ENCODE assay signal across 25 cellular contexts in the genomic region with DNA sequence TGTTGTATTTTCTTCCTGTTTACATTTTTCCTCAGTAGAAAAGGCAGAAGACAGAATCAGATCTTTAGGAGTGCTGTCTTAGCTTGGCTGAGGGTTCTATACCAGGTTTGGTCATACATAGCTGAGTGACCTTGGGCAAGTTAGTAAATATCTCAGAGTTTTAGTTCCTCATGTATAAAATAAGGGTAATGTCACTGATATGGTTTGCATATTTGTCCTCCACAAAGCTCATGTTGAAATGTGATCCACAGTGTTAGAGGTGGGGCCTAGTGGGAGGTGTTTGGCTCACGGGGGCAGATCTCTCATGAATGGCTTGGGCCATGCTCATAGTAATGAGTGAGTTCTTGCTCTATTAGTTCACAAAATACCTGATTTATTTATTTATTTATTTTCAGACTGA. TPM values are rescaled to one million over a fixed set of nuclear protein-coding genes. Genes with fewer than 3 reads are reported as not detected.
"Had no signal": no experiment of that assay in that cellular context is flagged by ENCODE, and none has a peak within 500 bp of the region (broad histone marks: within the 10 kb centered on the region; RNA-seq: fewer than 3 reads in every experiment).

No MANE protein-coding gene starts in this region.

- H3K9me3 ChIP-seq: SJSA1 had no signal

- H3K27ac ChIP-seq: SJSA1, SK-N-MC had no signal

- H3K4me1 ChIP-seq: SJSA1 had no signal

- H3K36me3 ChIP-seq: SJSA1 had no signal

- ATAC-seq: HepG2 had no signal

- H3K27me3 ChIP-seq: SJSA1 had no signal

- H3K4me3 ChIP-seq: SJSA1, SK-N-MC had no signal

- DNase-seq: IMR-90, Kasumi-1, KG1, MM.1S, NCI-H1048, NCI-H1105, NCI-H1417, NCI-H1436 treated with DMSO at 0.1 percent for 48 hours, NCI-H1694, NCI-H187 treated with DMSO at 0.1 percent for 48 hours, NCI-H2029 treated with DMSO at 0.1 percent for 48 hours, NCI-H2171 treated with DMSO at 0.1 percent for 48 hours, NCI-H345, NCI-H524, NCI-H69, NCI-H774, Right ventricle myocardium superior, RPMI8226, SIG-M5 had no signal

RNA-seq across cellular contexts. Expression of a gene that starts 7.5 kb away (rescaled TPM):
- total RNA-seq: HepG2, HT1080, IMR-90, M059J, NCI-H460, Right ventricle myocardium superior, SJSA1 had no signal
